Comparison of ENCODE assay signal across 9 cellular contexts in the genomic region with DNA sequence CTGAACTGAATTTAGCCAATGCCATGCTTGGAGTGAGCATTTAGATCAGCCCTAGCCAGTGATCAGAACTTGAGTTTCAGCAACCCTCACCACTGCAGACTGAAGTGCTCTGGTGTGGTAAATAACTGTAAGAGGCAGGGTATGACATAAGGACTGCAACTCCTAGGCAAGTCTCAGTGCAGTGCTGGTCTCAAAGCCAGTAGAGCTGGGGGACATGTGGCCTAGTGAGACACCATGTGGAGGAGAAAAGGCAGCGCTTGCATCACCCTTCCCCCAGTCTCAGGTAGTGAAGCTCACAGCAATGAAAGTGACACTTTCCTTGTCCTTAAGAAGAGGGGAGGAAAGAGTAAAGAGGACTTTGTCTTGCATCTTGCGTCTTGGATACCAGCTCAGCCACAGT.
A peak's percentile ranks its signal among the peaks of the same experiment; 100 is the strongest.
DNase-seq lines count a peak whose midpoint lies in the region; ATAC-seq and TF ChIP-seq lines count a peak whose summit lies in the region.
"Had no signal": no experiment of that assay in that cellular context is flagged by ENCODE, and none has a peak within 500 bp of the region (broad histone marks: within the 10 kb centered on the region; RNA-seq: fewer than 3 reads in every experiment).

No MANE protein-coding gene starts in this region.

- peaks cover 11% of the 10 kb centered on the region for H3K4me1 Mint-ChIP-seq in neural progenitor cell

- no peak overlapping the region for H3K4me2 ChIP-seq in neural progenitor cell

- no peaks in the 10 kb centered on the region for H4K20me1 ChIP-seq in neural progenitor cell (ENCODE audit: low read depth)

- H3K27me3 ChIP-seq in MG63 (no peaks in the 10 kb centered on the region), body of pancreas (no peaks in the 10 kb centered on the region), neural progenitor cell (no peaks in the 10 kb centered on the region)

- H3K36me3 Mint-ChIP-seq in neural progenitor cell: no peaks in the 10 kb centered on the region

- no peaks in the 10 kb centered on the region for H3K36me3 ChIP-seq in MG63
- no peaks in the 10 kb centered on the region for H3K36me3 ChIP-seq in body of pancreas (replicated peaks in 1 of 2; ENCODE audit: insufficient read depth in 1 of 2, low read depth in 2 of 2)
- H3K36me3 ChIP-seq in neural progenitor cell: no peaks in the 10 kb centered on the region

- H3K79me2 ChIP-seq in neural progenitor cell (ENCODE audit: low read depth): no peaks in the 10 kb centered on the region

- ATAC-seq in GM18909 (IDR thresholded peaks at IDR 0.05; ENCODE audit: poor library complexity, unreplicated experiment) (peak; percentile 53), body of pancreas (peak; percentile 64), GM18502 (IDR thresholded peaks at IDR 0.05; ENCODE audit: poor library complexity, unreplicated experiment) (no peak)

- DNase-seq in MG63 (peak; percentile 2), body of pancreas (peak in 3 of 4 donors; percentile 15 to 23 (median 20)), neural progenitor cell (ENCODE audit: low spot score) (peak; percentile 77), activated gamma-delta T cell (lab: John Stamatoyannopoulos, UW) (no peak), NOMO-1 (lab: John Stamatoyannopoulos, UW; ENCODE audit: unreplicated experiment in 2 of 2) (no peak)
- DNase-seq: aorta, NCI-H510A had no signal

- H2AFZ ChIP-seq in neural progenitor cell (replicated peaks): peak overlapping the region; percentile 63

- H3K9me3 ChIP-seq in MG63: no peaks in the 10 kb centered on the region
- H3K9me3 ChIP-seq in body of pancreas: no peaks in the 10 kb centered on the region
- H3K9me3 ChIP-seq in neural progenitor cell (ENCODE audit: low read depth): no peaks in the 10 kb centered on the region

- H3K4me1 ChIP-seq in body of pancreas (no peaks in the 10 kb centered on the region), neural progenitor cell (no peaks in the 10 kb centered on the region)

- 38 to 48% methylated on average over 2 of the region's 2 CpGs for WGBS in body of pancreas, 2 donors

- no peaks in the 10 kb centered on the region for H3K27me3 Mint-ChIP-seq in neural progenitor cell (ENCODE audit: insufficient read depth, low read depth)

- intact Hi-C loops in body of pancreas (cut with DNase I): no loop called here

- TF ChIP-seq CTCF in body of pancreas (IDR thresholded peaks at IDR 0.05) (peak in 4 of 7 experiments; percentile 10 to 43 (median 28)), neural progenitor cell (IDR thresholded peaks at IDR 0.05) (peak; percentile 61)

- H3K9me3 Mint-ChIP-seq in neural progenitor cell: peaks cover 18% of the 10 kb centered on the region

- H3K4me3 ChIP-seq in MG63: no peak overlapping the region
- no peak overlapping the region for H3K4me3 ChIP-seq in body of pancreas
- no peak overlapping the region for H3K4me3 ChIP-seq in neural progenitor cell

- H3K4me3 Mint-ChIP-seq in neural progenitor cell: no peak overlapping the region

- no peaks in the 10 kb centered on the region for H3F3A ChIP-seq in neural progenitor cell (ENCODE audit: low read depth)

- no peak overlapping the region for H3K9ac ChIP-seq in neural progenitor cell

- H3K27ac ChIP-seq in body of pancreas (no peak overlapping the region), neural progenitor cell (no peak overlapping the region)

- peak overlapping the region; percentile 46 for H3K27ac Mint-ChIP-seq in neural progenitor cell

- no peak for TF ChIP-seq POLR2A in body of pancreas (IDR thresholded peaks at IDR 0.05)

Comparison
In these comparisons a context has a peak if more than half of its experiments do, and no peak if none do; other contexts are left out.
1. DNase-seq: peak in MG63 (single experiment), body of pancreas (3 of 4) and neural progenitor cell (single experiment); none in activated gamma-delta T cell (single experiment) and NOMO-1 (0 of 2).